2 cellular contexts compared by ENCODE assay signal in genomic region chr4:169439244-169439643, GRCh38.
A peak's percentile ranks its signal among the peaks of the same experiment; 100 is the strongest.
TF ChIP-seq lines count a peak whose summit lies in the region.

No MANE protein-coding gene starts in this region.

TF ChIP-seq in liver, 16 proteins besides CTCF, POLR2A, EP300 and RAD21 (continued from another document):
- TF ChIP-seq, protein P1, sequence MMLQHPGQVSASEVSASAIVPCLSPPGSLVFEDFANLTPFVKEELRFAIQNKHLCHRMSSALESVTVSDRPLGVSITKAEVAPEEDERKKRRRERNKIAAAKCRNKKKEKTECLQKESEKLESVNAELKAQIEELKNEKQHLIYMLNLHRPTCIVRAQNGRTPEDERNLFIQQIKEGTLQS (IDR thresholded peaks at IDR 0.05): no peak
- TF ChIP-seq, protein P2, sequence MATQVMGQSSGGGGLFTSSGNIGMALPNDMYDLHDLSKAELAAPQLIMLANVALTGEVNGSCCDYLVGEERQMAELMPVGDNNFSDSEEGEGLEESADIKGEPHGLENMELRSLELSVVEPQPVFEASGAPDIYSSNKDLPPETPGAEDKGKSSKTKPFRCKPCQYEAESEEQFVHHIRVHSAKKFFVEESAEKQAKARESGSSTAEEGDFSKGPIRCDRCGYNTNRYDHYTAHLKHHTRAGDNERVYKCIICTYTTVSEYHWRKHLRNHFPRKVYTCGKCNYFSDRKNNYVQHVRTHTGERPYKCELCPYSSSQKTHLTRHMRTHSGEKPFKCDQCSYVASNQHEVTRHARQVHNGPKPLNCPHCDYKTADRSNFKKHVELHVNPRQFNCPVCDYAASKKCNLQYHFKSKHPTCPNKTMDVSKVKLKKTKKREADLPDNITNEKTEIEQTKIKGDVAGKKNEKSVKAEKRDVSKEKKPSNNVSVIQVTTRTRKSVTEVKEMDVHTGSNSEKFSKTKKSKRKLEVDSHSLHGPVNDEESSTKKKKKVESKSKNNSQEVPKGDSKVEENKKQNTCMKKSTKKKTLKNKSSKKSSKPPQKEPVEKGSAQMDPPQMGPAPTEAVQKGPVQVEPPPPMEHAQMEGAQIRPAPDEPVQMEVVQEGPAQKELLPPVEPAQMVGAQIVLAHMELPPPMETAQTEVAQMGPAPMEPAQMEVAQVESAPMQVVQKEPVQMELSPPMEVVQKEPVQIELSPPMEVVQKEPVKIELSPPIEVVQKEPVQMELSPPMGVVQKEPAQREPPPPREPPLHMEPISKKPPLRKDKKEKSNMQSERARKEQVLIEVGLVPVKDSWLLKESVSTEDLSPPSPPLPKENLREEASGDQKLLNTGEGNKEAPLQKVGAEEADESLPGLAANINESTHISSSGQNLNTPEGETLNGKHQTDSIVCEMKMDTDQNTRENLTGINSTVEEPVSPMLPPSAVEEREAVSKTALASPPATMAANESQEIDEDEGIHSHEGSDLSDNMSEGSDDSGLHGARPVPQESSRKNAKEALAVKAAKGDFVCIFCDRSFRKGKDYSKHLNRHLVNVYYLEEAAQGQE (IDR thresholded peaks at IDR 0.05): no peak
- TF ChIP-seq YY1 (IDR thresholded peaks at IDR 0.05) (peak; percentile 44), HNF4G (IDR thresholded peaks at IDR 0.05) (no peak), FOXA1 (IDR thresholded peaks at IDR 0.05) (no peak), JUND (IDR thresholded peaks at IDR 0.05) (no peak), ZBTB33 (IDR thresholded peaks at IDR 0.05) (no peak), TAF1 (conservative IDR thresholded peaks at IDR 0.05) (no peak), EGR1 (IDR thresholded peaks at IDR 0.05; ENCODE audit: low read depth in 2 of 2) (no peak), HNF4A (conservative IDR thresholded peaks at IDR 0.05) (peak; percentile 37 to 59), NR2F2 (IDR thresholded peaks at IDR 0.05) (no peak)

TF ChIP-seq in HepG2, 621 proteins besides CTCF, POLR2A, EP300 and RAD21 (continued from another document):
- TF ChIP-seq ZBED4 (CRISPR knock-in tag; IDR thresholded peaks at IDR 0.05; ENCODE audit: borderline replicate concordance) (no peak), DNMT1 (CRISPR knock-in tag; IDR thresholded peaks at IDR 0.05) (no peak), PRPF4 (IDR thresholded peaks at IDR 0.05; ENCODE audit: low read depth, low read length, poor library complexity, severe bottlenecking) (no peak), ZNF549 (CRISPR knock-in tag; IDR thresholded peaks at IDR 0.05) (no peak), NFYC (CRISPR knock-in tag; IDR thresholded peaks at IDR 0.05) (no peak), ZNF501 (CRISPR knock-in tag; IDR thresholded peaks at IDR 0.05) (no peak)
- TF ChIP-seq, protein P3, sequence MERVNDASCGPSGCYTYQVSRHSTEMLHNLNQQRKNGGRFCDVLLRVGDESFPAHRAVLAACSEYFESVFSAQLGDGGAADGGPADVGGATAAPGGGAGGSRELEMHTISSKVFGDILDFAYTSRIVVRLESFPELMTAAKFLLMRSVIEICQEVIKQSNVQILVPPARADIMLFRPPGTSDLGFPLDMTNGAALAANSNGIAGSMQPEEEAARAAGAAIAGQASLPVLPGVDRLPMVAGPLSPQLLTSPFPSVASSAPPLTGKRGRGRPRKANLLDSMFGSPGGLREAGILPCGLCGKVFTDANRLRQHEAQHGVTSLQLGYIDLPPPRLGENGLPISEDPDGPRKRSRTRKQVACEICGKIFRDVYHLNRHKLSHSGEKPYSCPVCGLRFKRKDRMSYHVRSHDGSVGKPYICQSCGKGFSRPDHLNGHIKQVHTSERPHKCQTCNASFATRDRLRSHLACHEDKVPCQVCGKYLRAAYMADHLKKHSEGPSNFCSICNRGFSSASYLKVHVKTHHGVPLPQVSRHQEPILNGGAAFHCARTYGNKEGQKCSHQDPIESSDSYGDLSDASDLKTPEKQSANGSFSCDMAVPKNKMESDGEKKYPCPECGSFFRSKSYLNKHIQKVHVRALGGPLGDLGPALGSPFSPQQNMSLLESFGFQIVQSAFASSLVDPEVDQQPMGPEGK (CRISPR knock-in tag; IDR thresholded peaks at IDR 0.05): no peak
